16 cellular contexts compared by ENCODE assay signal in genomic region chr2:105294046-105294445, GRCh38. TPM values are rescaled to one million over a fixed set of nuclear protein-coding genes. Genes with fewer than 3 reads are reported as not detected.
A peak's percentile ranks its signal among the peaks of the same experiment; 100 is the strongest.
DNase-seq lines count a peak whose midpoint lies in the region; TF ChIP-seq lines count a peak whose summit lies in the region.
"Had no signal": no experiment of that assay in that cellular context is flagged by ENCODE, and none has a peak within 500 bp of the region (broad histone marks: within the 10 kb centered on the region; RNA-seq: fewer than 3 reads in every experiment).

No MANE protein-coding gene starts in this region.

- H3K27ac ChIP-seq in SJCRH30 (peak overlapping the region; percentile 38), endodermal cell (ENCODE audit: low read depth, low read length) (no peak overlapping the region), mesenchymal stem cell (ENCODE audit: low read length, poor library complexity, severe bottlenecking) (peak overlapping the region; percentile 86), stomach (peak overlapping the region; percentile 71 to 84 (median 76)), brain microvascular endothelial cell (no peak overlapping the region)
- H3K27ac ChIP-seq: HL-60 had no signal

- H3K9ac ChIP-seq in endodermal cell (ENCODE audit: extremely low read depth, low read length, poor library complexity, severe bottlenecking) (no peak overlapping the region), mesenchymal stem cell (ENCODE audit: low read length) (no peak overlapping the region)

- H2BK120ac ChIP-seq in mesenchymal stem cell (ENCODE audit: low read depth, low read length) = no peak overlapping the region

- DNase-seq in SJCRH30 = peak; percentile 14 to 47
- DNase-seq in endodermal cell = peak; percentile 10
- no peak for DNase-seq in mesenchymal stem cell
- DNase-seq in stomach = no peak
- no peak for DNase-seq in activated CD4-positive, alpha-beta T cell treated with anti-CD3 and anti-CD28 coated beads for 4 hours
- no peak for DNase-seq in brain microvascular endothelial cell
- DNase-seq in progenitor cell of endocrine pancreas (ENCODE audit: low spot score, unreplicated experiment) = no peak
- DNase-seq: AML-193; Calu3; DMS79; NCI-H1048; NCI-H226; NCI-H69; NK-92 treated with Interleukin-12 subunit alpha and Interleukin-12 subunit beta, amount 100 ng/mL, for 24 hours had no signal

- H3K9me3 Mint-ChIP-seq in endodermal cell (no peaks in the 10 kb centered on the region), progenitor cell of endocrine pancreas (ENCODE audit: low read depth) (no peaks in the 10 kb centered on the region)
- H3K9me3 Mint-ChIP-seq: GM23338 had no signal

- TF ChIP-seq POLR2A in stomach (IDR thresholded peaks at IDR 0.05) = no peak

- no peak overlapping the region for H4K8ac ChIP-seq in mesenchymal stem cell (ENCODE audit: low read length)

- peak overlapping the region; percentile 61 for H2BK5ac ChIP-seq in mesenchymal stem cell (ENCODE audit: low read depth, low read length, poor library complexity, severe bottlenecking)

- no peak overlapping the region for H2BK15ac ChIP-seq in mesenchymal stem cell (ENCODE audit: low read depth, poor library complexity, severe bottlenecking)

- TF ChIP-seq EP300 in stomach (IDR thresholded peaks at IDR 0.05) = no peak

- WGBS in endodermal cell (ENCODE audit: insufficient coverage in 1 of 2, insufficient read length in 1 of 2), 2 experiments = 93 to 95% methylated on average over 4 to 6 of the region's 6 CpGs
- 94% methylated on average over 6 of the region's 6 CpGs for WGBS in mesenchymal stem cell
- 51 to 80% (median 61%) methylated on average over 6 of the region's 6 CpGs for WGBS in stomach, 5 donors

- H2AK5ac ChIP-seq in mesenchymal stem cell (ENCODE audit: low read length, severe bottlenecking) = peak overlapping the region; percentile 95

- no peaks in the 10 kb centered on the region for H3K27me3 ChIP-seq in SJCRH30
- H3K27me3 ChIP-seq in endodermal cell (ENCODE audit: control insufficient read depth, insufficient read depth, low read length, poor library complexity, severe bottlenecking) = no peaks in the 10 kb centered on the region
- no peaks in the 10 kb centered on the region for H3K27me3 ChIP-seq in mesenchymal stem cell (ENCODE audit: control insufficient read depth in 1 of 2, insufficient read depth in 1 of 2, low read length in 2 of 2)
- H3K27me3 ChIP-seq in stomach = no peaks in the 10 kb centered on the region
- no peaks in the 10 kb centered on the region for H3K27me3 ChIP-seq in brain microvascular endothelial cell (replicated peaks)

- TF ChIP-seq CTCF in endodermal cell (conservative IDR thresholded peaks at IDR 0.05) (no peak), stomach (IDR thresholded peaks at IDR 0.05) (no peak), brain microvascular endothelial cell (IDR thresholded peaks at IDR 0.05; ENCODE audit: low read depth, low read length, missing control alignments) (no peak), progenitor cell of endocrine pancreas (IDR thresholded peaks at IDR 0.05; ENCODE audit: unreplicated experiment) (no peak)

- in situ Hi-C loops in brain microvascular endothelial cell (cut with HindIII; ENCODE audit: low pct_ligation_motif_present, low sequenced_read_pairs) = no loop called here

- no peaks in the 10 kb centered on the region for H3K27me3 Mint-ChIP-seq in endodermal cell (ENCODE audit: insufficient read depth)
- no peaks in the 10 kb centered on the region for H3K27me3 Mint-ChIP-seq in progenitor cell of endocrine pancreas

- H3K4me3 ChIP-seq in SJCRH30 (no peak overlapping the region), endodermal cell (ENCODE audit: low read length) (no peak overlapping the region), mesenchymal stem cell (ENCODE audit: insufficient read depth in 1 of 2, low read depth in 1 of 2, low read length in 2 of 2) (no peak overlapping the region), stomach (no peak overlapping the region), brain microvascular endothelial cell (ENCODE audit: low read depth, low read length) (no peak overlapping the region)
- H3K4me3 ChIP-seq: GM23338 had no signal

- H3K9me3 ChIP-seq in SJCRH30 (replicated peaks) (no peaks in the 10 kb centered on the region), endodermal cell (ENCODE audit: control insufficient read depth, low read length) (no peaks in the 10 kb centered on the region), mesenchymal stem cell (ENCODE audit: control insufficient read depth, low read length) (no peaks in the 10 kb centered on the region), stomach (no peaks in the 10 kb centered on the region)

- peak overlapping the region; percentile 22 for H4K91ac ChIP-seq in mesenchymal stem cell (ENCODE audit: low read length)

- H3K14ac ChIP-seq in mesenchymal stem cell (ENCODE audit: low read length in 2 of 2) = no peak overlapping the region

- no peak overlapping the region for H3K23ac ChIP-seq in mesenchymal stem cell (ENCODE audit: low read length in 2 of 2)

- no peak overlapping the region for H2BK12ac ChIP-seq in mesenchymal stem cell (ENCODE audit: low read length in 2 of 2)

- peaks cover 11% of the 10 kb centered on the region for H3K36me3 ChIP-seq in SJCRH30
- peaks cover 36% of the 10 kb centered on the region for H3K36me3 ChIP-seq in endodermal cell (ENCODE audit: control insufficient read depth, insufficient read depth, low read length)
- peaks cover 33 to 71% of the 10 kb centered on the region in 2 experiments for H3K36me3 ChIP-seq in mesenchymal stem cell (ENCODE audit: control insufficient read depth in 1 of 2, insufficient read depth in 2 of 2, low read depth in 1 of 2, low read length in 2 of 2)
- peaks cover 25 to 98% (median 91%) of the 10 kb centered on the region in 4 donors for H3K36me3 ChIP-seq in stomach
- H3K36me3 ChIP-seq in brain microvascular endothelial cell (replicated peaks) = peaks cover 8% of the 10 kb centered on the region

- H3K36me3 Mint-ChIP-seq in endodermal cell (ENCODE audit: low read depth) (peaks cover 36% of the 10 kb centered on the region), progenitor cell of endocrine pancreas (ENCODE audit: insufficient read depth) (peaks cover 17% of the 10 kb centered on the region)

- no peak overlapping the region for H3K4me2 ChIP-seq in mesenchymal stem cell (ENCODE audit: low read length, poor library complexity, severe bottlenecking)
- H3K4me2 ChIP-seq: GM23338 had no signal

- no peak overlapping the region for H3K4me3 Mint-ChIP-seq in endodermal cell
- no peak overlapping the region for H3K4me3 Mint-ChIP-seq in progenitor cell of endocrine pancreas (ENCODE audit: low read depth)
- H3K4me3 Mint-ChIP-seq: GM23338 had no signal

- H3K4me1 Mint-ChIP-seq in endodermal cell = peaks cover 1% of the 10 kb centered on the region
- peaks cover 13% of the 10 kb centered on the region for H3K4me1 Mint-ChIP-seq in progenitor cell of endocrine pancreas (ENCODE audit: low read depth)

- intact Hi-C loops in stomach (cut with DNase I; ENCODE audit: low total_unique reads) = no loop called here

- peaks cover 17% of the 10 kb centered on the region for H3K4me1 ChIP-seq in SJCRH30
- H3K4me1 ChIP-seq in endodermal cell (ENCODE audit: control insufficient read depth, insufficient read depth, low read length) = no peaks in the 10 kb centered on the region
- H3K4me1 ChIP-seq in mesenchymal stem cell (ENCODE audit: control insufficient read depth, insufficient read depth, low read depth, low read length) = peaks cover 17% of the 10 kb centered on the region
- peaks cover 12 to 27% (median 23%) of the 10 kb centered on the region in 4 donors for H3K4me1 ChIP-seq in stomach

- peaks cover 10% of the 10 kb centered on the region for H3K79me1 ChIP-seq in mesenchymal stem cell (replicated peaks; ENCODE audit: low read length, poor library complexity, severe bottlenecking)

- no peak overlapping the region for H2AFZ ChIP-seq in mesenchymal stem cell (ENCODE audit: low read depth, low read length)
- H2AFZ ChIP-seq: GM23338 had no signal

- H3K18ac ChIP-seq in mesenchymal stem cell (ENCODE audit: low read depth in 1 of 2, low read length in 2 of 2) = no peak overlapping the region

- H3K27ac Mint-ChIP-seq in endodermal cell (no peak overlapping the region), progenitor cell of endocrine pancreas (no peak overlapping the region)
- H3K27ac Mint-ChIP-seq: GM23338 had no signal

- H3K4ac ChIP-seq in mesenchymal stem cell (ENCODE audit: low read depth in 1 of 2, low read length in 2 of 2) = no peak overlapping the region

RNA-seq across cellular contexts. Expression of gene TGFBRAP1, which starts 35.5 kb away (rescaled TPM):
- total RNA-seq in SJCRH30 (2014; rRNA removed; shearing (Covaris generic)) = 18.7 and 19.5 TPM in 2 replicates
- 10 to 100 TPM; 15.5 to 17.4 TPM for total RNA-seq in endodermal cell
- polyA plus RNA-seq in endodermal cell (2013, experiment 1 of 2) = 14.6 TPM
- polyA plus RNA-seq in endodermal cell (2013, experiment 2 of 2) = 12.4 TPM
- polyA plus RNA-seq in mesenchymal stem cell (2013, experiment 1 of 2) = 18.5 TPM
- 18.7 TPM for polyA plus RNA-seq in mesenchymal stem cell (2013, experiment 2 of 2)
- 10 to 100 TPM; 13.4 to 35.7 (median 28.1) TPM for total RNA-seq in stomach
- polyA plus RNA-seq in stomach = 10 to 100 TPM in 1 of 3 donors, 1 to 10 TPM in 2; 4.9 to 11.6 (median 8.3) TPM
- total RNA-seq in progenitor cell of endocrine pancreas = 19.7 and 20.0 TPM in 2 replicates

RNA-seq across cellular contexts. Expression of gene C2orf49, which starts 43.3 kb away (rescaled TPM):
- 19.6 and 21.6 TPM in 2 replicates for total RNA-seq in SJCRH30 (2014; rRNA removed; shearing (Covaris generic))
- total RNA-seq in endodermal cell (10 to 100 TPM; 18.1 to 22.2 TPM), stomach (10 to 100 TPM; 10.5 to 22.0 (median 11.3) TPM), progenitor cell of endocrine pancreas (24.7 and 27.2 TPM in 2 replicates)
- polyA plus RNA-seq in endodermal cell (2013, experiment 1 of 2) = 20.8 TPM
- 22.3 TPM for polyA plus RNA-seq in endodermal cell (2013, experiment 2 of 2)
- 19.4 TPM for polyA plus RNA-seq in mesenchymal stem cell (2013, experiment 1 of 2)
- 18.0 TPM for polyA plus RNA-seq in mesenchymal stem cell (2013, experiment 2 of 2)
- 10 to 100 TPM in 1 of 3 donors, 1 to 10 TPM in 2; 6.3 to 11.2 (median 7.0) TPM for polyA plus RNA-seq in stomach

RNA-seq across cellular contexts. Expression of gene GPR45, which starts 52.5 kb away (rescaled TPM):
- 0.13 and 0.43 TPM in 2 replicates for total RNA-seq in SJCRH30 (2014; rRNA removed; shearing (Covaris generic))
- total RNA-seq in endodermal cell (not detected), stomach (not detected), progenitor cell of endocrine pancreas (not detected in 2 replicates)
- polyA plus RNA-seq in endodermal cell (2013, experiment 1 of 2) = 0.28 TPM
- not detected for polyA plus RNA-seq in endodermal cell (2013, experiment 2 of 2)
- 0.04 TPM for polyA plus RNA-seq in mesenchymal stem cell (2013, experiment 1 of 2)
- 0.04 TPM for polyA plus RNA-seq in mesenchymal stem cell (2013, experiment 2 of 2)
- polyA plus RNA-seq in stomach = not detected
- total RNA-seq: Calu3 had no signal

Comparison
In these comparisons a context has a peak if more than half of its experiments do, and no peak if none do; other contexts are left out.
1. DNase-seq: peak in SJCRH30 (2 of 2) and endodermal cell (single experiment); none in mesenchymal stem cell (single experiment), stomach (single experiment), activated CD4-positive, alpha-beta T cell treated with anti-CD3 and anti-CD28 coated beads for 4 hours (0 of 2), brain microvascular endothelial cell (single experiment) and progenitor cell of endocrine pancreas (single experiment).
2. H3K27ac ChIP-seq: peak in SJCRH30 (single experiment), mesenchymal stem cell (single experiment) and stomach (5 of 5); none in endodermal cell (single experiment) and brain microvascular endothelial cell (single experiment).